In genomic region chr19:50431343-50432220, GRCh38 we compare ENCODE assay signal across 8 cellular contexts. TPM values are rescaled to one million over a fixed set of nuclear protein-coding genes. Genes with fewer than 3 reads are reported as not detected.
DNase-seq lines count a peak whose midpoint lies in the region; ATAC-seq and TF ChIP-seq lines count a peak whose summit lies in the region.

No MANE protein-coding gene starts in this region.

- peak; percentile 59 for ATAC-seq in GM21786 (IDR thresholded peaks at IDR 0.05; ENCODE audit: unreplicated experiment)
- ATAC-seq in foreskin keratinocyte = peak; percentile 88
- peak; percentile 85 for ATAC-seq in stimulated activated naive CD8-positive, alpha-beta T cell treated with anti-CD3 and anti-CD28 coated beads, Interleukin-15, Interleukin-2, amounts not matched to agents 100 U/mL and 50 U/mL, for 24 hours

- no peaks in the 10 kb centered on the region for H3F3A ChIP-seq in neural cell (ENCODE audit: insufficient read depth, low read length, poor library complexity, severe bottlenecking)

- H3K4me1 ChIP-seq in Karpas-422 (ENCODE audit: low read length) (peaks cover 74% of the 10 kb centered on the region), foreskin keratinocyte (no peaks in the 10 kb centered on the region)

- peak overlapping the region; percentile 97 for H3K4me2 ChIP-seq in Karpas-422 (ENCODE audit: low read depth, low read length, poor library complexity, severe bottlenecking)
- no peak overlapping the region for H3K4me2 ChIP-seq in neural cell (ENCODE audit: low read length)

- peak overlapping the region; percentile 94 for H3K27ac ChIP-seq in Karpas-422 (ENCODE audit: low read length)
- no peak overlapping the region for H3K27ac ChIP-seq in foreskin keratinocyte
- H3K27ac ChIP-seq in neural cell (ENCODE audit: low read length) = no peak overlapping the region

- no peaks in the 10 kb centered on the region for H3K79me2 ChIP-seq in Karpas-422 (ENCODE audit: low read length)
- H3K79me2 ChIP-seq in neural cell (replicated peaks; ENCODE audit: insufficient read depth, low read length) = no peaks in the 10 kb centered on the region

- no peaks in the 10 kb centered on the region for H3K9me2 ChIP-seq in Karpas-422 (replicated peaks; ENCODE audit: insufficient read depth, low read length)
- H3K9me2 ChIP-seq in neural cell (ENCODE audit: insufficient read depth, low read length) = no peaks in the 10 kb centered on the region

- peak overlapping the region; percentile 70 for H3K4me3 ChIP-seq in Karpas-422 (ENCODE audit: low read length)
- H3K4me3 ChIP-seq in neural cell (ENCODE audit: low read length) = peak overlapping the region; percentile 76

- peaks cover 17% of the 10 kb centered on the region; the same call in 1 of the 2 replicates for H3K36me3 ChIP-seq in Karpas-422 (ENCODE audit: insufficient read depth, low read length)
- no peaks in the 10 kb centered on the region for H3K36me3 ChIP-seq in neural cell (ENCODE audit: insufficient read depth, low read length)

- H3K9ac ChIP-seq in Karpas-422 (ENCODE audit: low read length) (peak overlapping the region; percentile 85), neural cell (ENCODE audit: low read length) (peak overlapping the region; percentile 62)

- TF ChIP-seq EP300 in neural cell (conservative IDR thresholded peaks at IDR 0.05; ENCODE audit: poor library complexity, severe bottlenecking) = no peak

- H4K20me1 ChIP-seq in Karpas-422 (ENCODE audit: insufficient read depth, low read depth, low read length) (no peaks in the 10 kb centered on the region; the same call in 1 of the 2 replicates), neural cell (ENCODE audit: insufficient read depth) (no peaks in the 10 kb centered on the region)

- DNase-seq in DMS53 treated with DMSO at 0.1 percent for 48 hours (lab: John Stamatoyannopoulos, UW; ENCODE audit: unreplicated experiment) (peak; percentile 45), Karpas-422 (peak; percentile 96), RPMI8226 (peak; percentile 83), foreskin keratinocyte (peak; percentile 18 to 54)
- peak; percentile 80 for DNase-seq in activated effector memory CD4-positive, alpha-beta T cell treated with Interleukin-2 at 50 U/mL for 16 hours
- DNase-seq in stimulated activated naive CD8-positive, alpha-beta T cell treated with anti-CD3 and anti-CD28 coated beads, Interleukin-15, Interleukin-2, amounts not matched to agents 100 U/mL and 50 U/mL, for 24 hours = peak; percentile 89

- TF ChIP-seq CTCF in foreskin keratinocyte (conservative IDR thresholded peaks at IDR 0.05) = no peak
- no peak for TF ChIP-seq CTCF in neural cell (IDR thresholded peaks at IDR 0.05; ENCODE audit: poor library complexity, severe bottlenecking)

- TF ChIP-seq RAD21 in neural cell (conservative IDR thresholded peaks at IDR 0.05) = no peak

- no peaks in the 10 kb centered on the region for H3K9me3 ChIP-seq in Karpas-422 (ENCODE audit: low read length)
- no peaks in the 10 kb centered on the region for H3K9me3 ChIP-seq in neural cell (ENCODE audit: low read length)

- H3K27me3 ChIP-seq in Karpas-422 (ENCODE audit: low read length) (no peaks in the 10 kb centered on the region), foreskin keratinocyte (peaks cover 30% of the 10 kb centered on the region), neural cell (ENCODE audit: insufficient read depth, low read depth, low read length) (peaks cover 5% of the 10 kb centered on the region)

- H2AFZ ChIP-seq in Karpas-422 (ENCODE audit: low read length) (peak overlapping the region; percentile 17; the same call in 1 of the 2 replicates), neural cell (ENCODE audit: low read depth, low read length) (no peak overlapping the region)

TF ChIP-seq in neural cell, 6 proteins besides CTCF, POLR2A, EP300 and RAD21:
- TF ChIP-seq POLR2AphosphoS5 (IDR thresholded peaks at IDR 0.05) (no peak), TAF1 (IDR thresholded peaks at IDR 0.05; ENCODE audit: low read depth) (no peak), SMC3 (conservative IDR thresholded peaks at IDR 0.05; ENCODE audit: poor library complexity) (no peak), MXI1 (conservative IDR thresholded peaks at IDR 0.05; ENCODE audit: poor library complexity, severe bottlenecking) (no peak)

RNA-seq across cellular contexts. Expression of gene MYBPC2, which starts 1.1 kb away (rescaled TPM):
- total RNA-seq in Karpas-422 (2014; rRNA removed; shearing (Covaris generic); ENCODE audit: low replicate concordance) = 23.4 and 48.3 TPM in 2 replicates
- total RNA-seq in foreskin keratinocyte = not detected in 2 replicates
- polyA plus RNA-seq in foreskin keratinocyte = not detected in 2 replicates
- polyA plus RNA-seq in neural cell = not detected in 2 replicates
- not detected in 2 replicates for polyA minus RNA-seq in neural cell

RNA-seq across cellular contexts. Expression of gene SPIB, which starts 12.8 kb away (rescaled TPM):
- 221 and 239 TPM in 2 replicates for total RNA-seq in Karpas-422 (2014; rRNA removed; shearing (Covaris generic); ENCODE audit: low replicate concordance)
- total RNA-seq in foreskin keratinocyte = not detected in 2 replicates
- polyA plus RNA-seq in foreskin keratinocyte (0.17 TPM in 1 of 2 replicates, not detected in the other), neural cell (not detected in 2 replicates)
- polyA minus RNA-seq in neural cell = not detected in 2 replicates

RNA-seq across cellular contexts. Expression of gene EMC10, which starts 44.7 kb away (rescaled TPM):
- 63.7 and 93.4 TPM in 2 replicates for total RNA-seq in Karpas-422 (2014; rRNA removed; shearing (Covaris generic); ENCODE audit: low replicate concordance)
- 69.5 and 74.2 TPM in 2 replicates for total RNA-seq in foreskin keratinocyte
- polyA plus RNA-seq in foreskin keratinocyte (77.9 and 84.6 TPM in 2 replicates), neural cell (233 and 270 TPM in 2 replicates)
- polyA minus RNA-seq in neural cell = 126 and 135 TPM in 2 replicates

RNA-seq across cellular contexts. Expression of gene GARIN5A, which starts 45.1 kb away (rescaled TPM):
- total RNA-seq in Karpas-422 (2014; rRNA removed; shearing (Covaris generic); ENCODE audit: low replicate concordance) = 1.2 TPM in 1 of 2 replicates, not detected in the other
- total RNA-seq in foreskin keratinocyte = 0.85 and 0.95 TPM in 2 replicates
- polyA plus RNA-seq in foreskin keratinocyte (0.76 and 1.1 TPM in 2 replicates), neural cell (3.3 and 6.5 TPM in 2 replicates)
- 1.2 and 1.9 TPM in 2 replicates for polyA minus RNA-seq in neural cell

RNA-seq across cellular contexts. Expression of gene POLD1, which starts 47.4 kb away (rescaled TPM):
- total RNA-seq in Karpas-422 (2014; rRNA removed; shearing (Covaris generic); ENCODE audit: low replicate concordance) = 53.4 and 98.8 TPM in 2 replicates
- 76.2 and 89.1 TPM in 2 replicates for total RNA-seq in foreskin keratinocyte
- polyA plus RNA-seq in foreskin keratinocyte = 63.9 and 71.3 TPM in 2 replicates
- 13.1 and 20.2 TPM in 2 replicates for polyA plus RNA-seq in neural cell
- 9.4 and 14.1 TPM in 2 replicates for polyA minus RNA-seq in neural cell

Comparison
In these comparisons a context has a peak if more than half of its experiments do, and no peak if none do; other contexts are left out.
1. DNase-seq: peak in every context shown above with its lines; median percentile 96 in Karpas-422; 89 in stimulated activated naive CD8-positive, alpha-beta T cell treated with anti-CD3 and anti-CD28 coated beads, Interleukin-15, Interleukin-2, amounts not matched to agents 100 U/mL and 50 U/mL, for 24 hours; 83 in RPMI8226; 80 in activated effector memory CD4-positive, alpha-beta T cell treated with Interleukin-2 at 50 U/mL for 16 hours; 45 in DMS53 treated with DMSO at 0.1 percent for 48 hours; 36 in foreskin keratinocyte.
2. RNA of gene MYBPC2, which starts 1.1 kb away (total RNA-seq): 23.4 to 48.3 TPM in Karpas-422; not detected in foreskin keratinocyte; every median in the first group is over 10 times any median in the second.
3. RNA of gene SPIB, which starts 12.8 kb away (total RNA-seq): 221 to 239 TPM in Karpas-422; not detected in foreskin keratinocyte; every median in the first group is over 100 times any median in the second.
4. Peak in every context shown above with its lines, with median percentiles within 50 percentile points of each other: ATAC-seq.